Comparison of ENCODE assay signal across 15 cellular contexts in the genomic region with DNA sequence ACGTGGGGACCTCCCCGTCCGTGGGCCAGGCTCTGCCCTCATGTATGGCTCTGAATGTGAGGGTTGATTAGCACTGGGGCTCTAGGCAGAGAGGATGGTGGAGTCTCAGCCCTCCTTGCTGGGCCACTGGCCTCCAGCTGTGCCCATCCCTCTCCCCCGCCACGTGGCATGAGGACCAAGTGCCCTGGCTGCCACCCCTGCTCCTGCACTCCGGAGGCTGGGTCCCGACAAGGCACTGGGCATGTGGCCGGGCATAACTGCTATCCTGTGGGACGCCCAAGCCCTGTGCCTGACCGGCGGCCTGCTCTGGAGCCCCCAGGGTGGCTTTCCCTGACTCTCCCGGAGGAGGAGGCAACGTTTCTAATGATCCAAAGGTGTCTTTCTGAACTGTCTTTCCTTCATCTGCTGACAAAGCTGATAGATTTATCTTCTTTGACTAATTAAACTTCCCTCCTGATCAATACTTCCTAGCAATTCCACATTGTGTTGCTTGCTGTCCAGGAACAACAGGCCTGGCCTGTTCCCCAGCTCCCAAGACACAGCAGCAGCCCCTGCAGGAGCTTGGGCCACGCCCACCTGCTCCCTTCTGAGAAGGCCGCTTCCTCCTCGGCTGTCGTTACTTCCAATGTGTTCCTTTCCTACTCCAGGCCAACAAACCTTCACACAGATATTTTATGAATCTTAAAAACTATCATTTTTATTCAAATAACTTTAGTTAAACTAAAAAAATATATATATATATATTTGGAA.
"Had no signal": no experiment of that assay in that cellular context is flagged by ENCODE, and none has a peak within 500 bp of the region (broad histone marks: within the 10 kb centered on the region; RNA-seq: fewer than 3 reads in every experiment).

No MANE protein-coding gene starts in this region.

- H3K9me3 ChIP-seq: heart right ventricle, pancreas had no signal

- H3K4me3 ChIP-seq: heart right ventricle, pancreas had no signal

- H3K36me3 Mint-ChIP-seq: activated naive CD8-positive, alpha-beta T cell; stimulated activated memory B cell treated with anti-CD40 and anti-IgM and Interleukin-4, amounts not matched to agents 10 μg/mL and 1 μg/mL and 100 μg/mL, for 72 hours had no signal

- H3K27ac Mint-ChIP-seq: activated CD4-positive, alpha-beta T cell treated with anti-CD3 and anti-CD28 coated beads, Interleukin-2, amount 10 ng/mL, durations not matched to agents 7 days and 5 days; activated naive CD8-positive, alpha-beta T cell; activated T-cell treated with anti-CD3 and anti-CD28 coated beads, Interleukin-2, amount 50 U/mL, for 72 hours; stimulated activated memory B cell treated with anti-CD40 and anti-IgM and Interleukin-4, amounts not matched to agents 10 μg/mL and 1 μg/mL and 100 μg/mL, for 72 hours; T-helper 17 cell had no signal

- ATAC-seq: activated T-cell treated with anti-CD3 and anti-CD28 coated beads, Interleukin-2, amount 50 U/mL, for 72 hours; stimulated activated memory B cell treated with anti-CD40 and anti-IgM and Interleukin-4, amounts not matched to agents 10 μg/mL and 1 μg/mL and 100 μg/mL, for 72 hours; T-helper 17 cell had no signal

- H3K27ac ChIP-seq: heart right ventricle, pancreas had no signal

- DNase-seq: activated CD4-positive, alpha-beta T cell treated with anti-CD3 and anti-CD28 coated beads, Interleukin-2, amount 10 ng/mL, durations not matched to agents 7 days and 5 days; activated CD8-positive, alpha-beta memory T cell treated with anti-CD3 and anti-CD28 coated beads, Interleukin-2, amount 50 U/mL, for 48 hours; activated gamma-delta T cell; activated T-cell treated with anti-CD3 and anti-CD28 coated beads, Interleukin-2, amount 50 U/mL, for 72 hours; amniotic stem cell; cortex of kidney; effector CD4-positive, alpha-beta T cell; foreskin melanocyte; stimulated activated CD4-positive, alpha-beta T cell treated with anti-CD3 and anti-CD28 coated beads, Interleukin-2, amount 100 ng/mL, for 48 hours; T-helper 17 cell had no signal

- H3K4me1 Mint-ChIP-seq: activated CD4-positive, alpha-beta T cell treated with anti-CD3 and anti-CD28 coated beads, Interleukin-2, amount 10 ng/mL, durations not matched to agents 7 days and 5 days; central memory CD8-positive, alpha-beta T cell; stimulated activated memory B cell treated with anti-CD40 and anti-IgM and Interleukin-4, amounts not matched to agents 10 μg/mL and 1 μg/mL and 100 μg/mL, for 72 hours had no signal

- H3K9me3 Mint-ChIP-seq: activated CD4-positive, alpha-beta T cell treated with anti-CD3 and anti-CD28 coated beads, Interleukin-2, amount 10 ng/mL, durations not matched to agents 7 days and 5 days; activated T-cell treated with anti-CD3 and anti-CD28 coated beads, Interleukin-2, amount 50 U/mL, for 72 hours; central memory CD8-positive, alpha-beta T cell; stimulated activated memory B cell treated with anti-CD40 and anti-IgM and Interleukin-4, amounts not matched to agents 10 μg/mL and 1 μg/mL and 100 μg/mL, for 72 hours had no signal

- H3K27me3 Mint-ChIP-seq: activated CD4-positive, alpha-beta T cell treated with anti-CD3 and anti-CD28 coated beads, Interleukin-2, amount 10 ng/mL, durations not matched to agents 7 days and 5 days; activated naive CD8-positive, alpha-beta T cell had no signal

- H3K4me3 Mint-ChIP-seq: activated CD4-positive, alpha-beta T cell treated with anti-CD3 and anti-CD28 coated beads, Interleukin-2, amount 10 ng/mL, durations not matched to agents 7 days and 5 days; activated naive CD8-positive, alpha-beta T cell; activated T-cell treated with anti-CD3 and anti-CD28 coated beads, Interleukin-2, amount 50 U/mL, for 72 hours; central memory CD8-positive, alpha-beta T cell; stimulated activated memory B cell treated with anti-CD40 and anti-IgM and Interleukin-4, amounts not matched to agents 10 μg/mL and 1 μg/mL and 100 μg/mL, for 72 hours; T-helper 17 cell had no signal

- H3K36me3 ChIP-seq: heart right ventricle, pancreas had no signal

- H3K4me1 ChIP-seq: pancreas had no signal

- H3K27me3 ChIP-seq: pancreas had no signal
